16 cellular contexts compared by ENCODE assay signal in genomic region chr1:56456426-56457101, GRCh38.
A peak's percentile ranks its signal among the peaks of the same experiment; 100 is the strongest.
DNase-seq lines count a peak whose midpoint lies in the region; ATAC-seq and TF ChIP-seq lines count a peak whose summit lies in the region.
"Had no signal": no experiment of that assay in that cellular context is flagged by ENCODE, and none has a peak within 500 bp of the region (broad histone marks: within the 10 kb centered on the region; RNA-seq: fewer than 3 reads in every experiment).

No MANE protein-coding gene starts in this region.

- ATAC-seq in body of pancreas: peak; percentile 52
- no peak for ATAC-seq in GM19395 (IDR thresholded peaks at IDR 0.05; ENCODE audit: unreplicated experiment)

- no peaks in the 10 kb centered on the region for H3K9me3 ChIP-seq in body of pancreas
- H3K9me3 ChIP-seq: pancreas had no signal

- H3K27ac ChIP-seq in body of pancreas: no peak overlapping the region
- H3K27ac ChIP-seq: pancreas had no signal

- TF ChIP-seq CTCF in body of pancreas (IDR thresholded peaks at IDR 0.05) (no peak), chondrocyte (IDR thresholded peaks at IDR 0.05) (no peak)

- 77 to 86% methylated on average over 12 of the region's 12 CpGs for WGBS in body of pancreas, 2 donors

- H3K27me3 ChIP-seq in body of pancreas: no peaks in the 10 kb centered on the region
- H3K27me3 ChIP-seq: pancreas had no signal

- no peak overlapping the region for H3K4me3 ChIP-seq in body of pancreas
- H3K4me3 ChIP-seq: pancreas had no signal

- H3K36me3 Mint-ChIP-seq in chondrocyte (ENCODE audit: low read depth): no peaks in the 10 kb centered on the region
- H3K36me3 Mint-ChIP-seq: memory B cell had no signal

- intact Hi-C loops in body of pancreas (cut with DNase I): no loop called here

- TF ChIP-seq POLR2A in body of pancreas (IDR thresholded peaks at IDR 0.05): no peak

- no peaks in the 10 kb centered on the region for H3K4me1 Mint-ChIP-seq in chondrocyte (ENCODE audit: low read depth)

- H3K4me1 ChIP-seq in body of pancreas: no peaks in the 10 kb centered on the region
- H3K4me1 ChIP-seq: pancreas had no signal

- peak; percentile 63 for DNase-seq in A172 (ENCODE audit: low spot score)
- peak; percentile 91 for DNase-seq in HT1080 (ENCODE audit: low read depth)
- DNase-seq in body of pancreas: no peak
- DNase-seq in islet precursor cell: peak; percentile 91
- DNase-seq in chondrocyte (ENCODE audit: low spot score): no peak
- no peak for DNase-seq in AG08396 (ENCODE audit: low spot score)
- DNase-seq in NCI-H2029 (lab: John Stamatoyannopoulos, UW): no peak
- DNase-seq: AML-193, DMS79, H7, NCI-H345, pancreas had no signal

- H3K9me3 Mint-ChIP-seq in chondrocyte (ENCODE audit: low read depth): no peaks in the 10 kb centered on the region
- H3K9me3 Mint-ChIP-seq: activated T-helper 1 cell treated with anti-CD3 and anti-CD28 coated beads, Interleukin-12 subunit alpha, Interleukin-12 subunit beta, Interleukin-2, Interleukin-4 antibody, amounts not matched to agents 30 ng/mL and 10 ng/mL and 1 ng/mL, durations not matched to agents 14 hours and 24 hours and 36 hours; memory B cell; T-helper 1 cell treated with Interleukin-12 subunit alpha and Interleukin-12 subunit beta and Interleukin-4 antibody, amounts not matched to agents 30 μg/mL and 1 μg/mL, for 36 hours had no signal

- H3K36me3 ChIP-seq in body of pancreas (replicated peaks in 1 of 2; ENCODE audit: insufficient read depth in 1 of 2, low read depth in 2 of 2): no peaks in the 10 kb centered on the region
- H3K36me3 ChIP-seq: pancreas had no signal

- H3K4me3 Mint-ChIP-seq in chondrocyte (ENCODE audit: unreplicated experiment): no peak overlapping the region
- H3K4me3 Mint-ChIP-seq: activated T-helper 1 cell treated with anti-CD3 and anti-CD28 coated beads, Interleukin-12 subunit alpha, Interleukin-12 subunit beta, Interleukin-2, Interleukin-4 antibody, amounts not matched to agents 30 ng/mL and 10 ng/mL and 1 ng/mL, durations not matched to agents 14 hours and 24 hours and 36 hours; memory B cell; T-helper 1 cell treated with Interleukin-12 subunit alpha and Interleukin-12 subunit beta and Interleukin-4 antibody, amounts not matched to agents 30 μg/mL and 1 μg/mL, for 36 hours had no signal

- no peaks in the 10 kb centered on the region for H3K27me3 Mint-ChIP-seq in chondrocyte (ENCODE audit: low read depth)

- no peak overlapping the region for H3K27ac Mint-ChIP-seq in chondrocyte (ENCODE audit: unreplicated experiment)
- H3K27ac Mint-ChIP-seq: activated T-helper 1 cell treated with anti-CD3 and anti-CD28 coated beads, Interleukin-12 subunit alpha, Interleukin-12 subunit beta, Interleukin-2, Interleukin-4 antibody, amounts not matched to agents 30 ng/mL and 10 ng/mL and 1 ng/mL, durations not matched to agents 14 hours and 24 hours and 36 hours; memory B cell; T-helper 1 cell treated with Interleukin-12 subunit alpha and Interleukin-12 subunit beta and Interleukin-4 antibody, amounts not matched to agents 30 μg/mL and 1 μg/mL, for 36 hours had no signal

Comparison
In these comparisons a context has a peak if more than half of its experiments do, and no peak if none do; other contexts are left out.
1. DNase-seq: peak in A172 (single experiment), HT1080 (single experiment) and islet precursor cell (single experiment); none in body of pancreas (0 of 4), chondrocyte (single experiment), AG08396 (single experiment) and NCI-H2029 (single experiment).